In the genomic region with DNA sequence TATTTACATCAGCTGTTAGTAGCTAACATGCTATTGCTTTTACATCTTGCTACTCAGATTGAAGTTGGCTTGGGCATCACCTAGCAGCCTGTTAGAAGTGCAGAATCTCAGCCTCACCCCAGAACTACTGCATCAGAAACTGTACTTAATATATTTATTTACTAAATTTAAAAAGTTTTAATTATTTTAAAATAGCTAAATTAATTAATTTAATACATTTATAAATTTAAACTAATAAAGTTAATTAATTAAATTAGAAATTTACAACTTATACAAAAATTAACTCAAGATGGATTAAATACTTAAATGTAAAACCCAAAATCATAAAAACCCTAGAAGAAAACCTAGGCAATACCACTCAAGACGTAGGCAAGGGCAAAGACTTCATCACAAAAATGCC, we compare ENCODE assay signal across 24 cellular contexts.
"Had no signal": no experiment of that assay in that cellular context is flagged by ENCODE, and none has a peak within 500 bp of the region (broad histone marks: within the 10 kb centered on the region; RNA-seq: fewer than 3 reads in every experiment).

No MANE protein-coding gene starts in this region.

- DNase-seq: dermis blood vessel endothelial cell; dorsolateral prefrontal cortex; effector CD8-positive, alpha-beta T cell; effector memory CD8-positive, alpha-beta T cell; endodermal cell; foreskin keratinocyte; gastrocnemius medialis; glutamatergic neuron; head of caudate nucleus; heart right ventricle; hippocampal formation; left cardiac atrium; left lung; left ventricle myocardium superior; lower lobe of right lung; mesenchymal stem cell; mucosa of descending colon; naive B cell; naive thymus-derived CD8-positive, alpha-beta T cell had no signal

- H3K36me3 Mint-ChIP-seq: mesothelial cell of epicardium; naive B cell; naive thymus-derived CD8-positive, alpha-beta T cell had no signal

- H3K9me3 Mint-ChIP-seq: effector memory CD8-positive, alpha-beta T cell; naive B cell; naive thymus-derived CD8-positive, alpha-beta T cell had no signal

- ATAC-seq: effector memory CD8-positive, alpha-beta T cell; foreskin keratinocyte; gastrocnemius medialis; heart right ventricle; left cardiac atrium; left lung; left ventricle myocardium superior; lower lobe of right lung; mucosa of descending colon; naive thymus-derived CD8-positive, alpha-beta T cell had no signal

- H3K4me3 Mint-ChIP-seq: effector memory CD8-positive, alpha-beta T cell; endodermal cell; mesothelial cell of epicardium; naive B cell had no signal

- H3K27ac Mint-ChIP-seq: effector memory CD8-positive, alpha-beta T cell; endodermal cell; mesothelial cell of epicardium; naive B cell; naive thymus-derived CD8-positive, alpha-beta T cell had no signal

- H3K27me3 Mint-ChIP-seq: effector memory CD8-positive, alpha-beta T cell; naive B cell; naive thymus-derived CD8-positive, alpha-beta T cell had no signal

- FAIRE-seq: colon, endothelial cell of umbilical vein, islet of Langerhans, keratinocyte had no signal
